In the genomic region with DNA sequence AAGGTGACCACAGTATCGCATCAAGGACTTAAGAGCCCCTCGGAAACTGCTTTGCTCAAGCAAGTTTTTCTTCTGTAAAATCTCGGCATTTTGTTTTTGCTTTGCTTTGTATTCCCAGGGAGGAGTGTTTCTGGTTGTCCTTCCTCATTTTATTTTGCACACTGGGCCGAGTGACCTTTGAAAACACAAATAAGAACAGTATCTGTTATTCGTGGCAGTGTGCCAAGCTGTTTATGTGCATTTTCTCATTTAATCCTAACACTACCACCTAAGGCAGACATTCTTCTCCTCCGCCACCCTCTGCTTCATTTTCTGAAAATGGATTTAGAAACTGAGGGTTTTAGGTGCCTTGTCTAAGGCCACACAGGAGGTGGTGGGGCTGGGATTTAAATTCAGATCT, we compare ENCODE assay signal across 19 cellular contexts.
A peak's percentile ranks its signal among the peaks of the same experiment; 100 is the strongest.
DNase-seq lines count a peak whose midpoint lies in the region; ATAC-seq and TF ChIP-seq lines count a peak whose summit lies in the region.
"Had no signal": no experiment of that assay in that cellular context is flagged by ENCODE, and none has a peak within 500 bp of the region (broad histone marks: within the 10 kb centered on the region; RNA-seq: fewer than 3 reads in every experiment).

No MANE protein-coding gene starts in this region.

- RAD21 ChIA-PET in HCT116 (lab: Charles Lee; ENCODE audit: low non-redundant PET in 1 of 2, low total read pairs in 2 of 2, uncharacterized antibody in 2 of 2, unreplicated experiment in 2 of 2) = no interaction called here

- no peaks in the 10 kb centered on the region for H3K79me2 ChIP-seq in HCT116 (ENCODE audit: insufficient read depth, low read length)

- DNase-seq in HCT116 (ENCODE audit: low read depth, low spot score) (no peak), WTC11 (ENCODE audit: low spot score) (no peak), left kidney (ENCODE audit: low read depth, low spot score) (peak; percentile 54), testis (no peak), mesenteric fat pad (ENCODE audit: low spot score) (no peak), NCI-H2029 (lab: John Stamatoyannopoulos, UW) (no peak)
- DNase-seq in stimulated activated naive CD8-positive, alpha-beta T cell treated with anti-CD3 and anti-CD28 coated beads, Interleukin-15, Interleukin-2, amounts not matched to agents 100 U/mL and 50 U/mL, for 24 hours = no peak
- DNase-seq: C1 segment of cervical spinal cord, DMS153, EL, KBM-7, NCI-H1092 treated with DMSO at 0.1 percent for 48 hours, NCI-H1694 treated with DMSO at 0.1 percent for 48 hours, NCI-H2171, NCI-H446 treated with DMSO at 0.1 percent for 48 hours, NCI-H748 treated with DMSO at 0.1 percent for 48 hours, SHP77 had no signal

- no peaks in the 10 kb centered on the region for H3K9me2 ChIP-seq in HCT116 (ENCODE audit: insufficient read depth)

- peaks cover 32 to 37% of the 10 kb centered on the region in 2 experiments; a peak in 3 of 4 replicates for H3K36me3 ChIP-seq in HCT116 (ENCODE audit: control insufficient read depth in 1 of 2, insufficient read depth in 2 of 2, low read length in 2 of 2)
- H3K36me3 ChIP-seq in testis (ENCODE audit: low read depth, missing control alignments) = no peaks in the 10 kb centered on the region

- no peak overlapping the region for H3K4me3 Mint-ChIP-seq in WTC11

- peak overlapping the region; percentile 43; the same call in 1 of the 2 replicates for H3K27ac Mint-ChIP-seq in WTC11

- no peaks in the 10 kb centered on the region for H3K36me3 Mint-ChIP-seq in WTC11

- no peaks in the 10 kb centered on the region for H3K27me3 Mint-ChIP-seq in WTC11 (ENCODE audit: low read depth)

- H2AFZ ChIP-seq in HCT116 (ENCODE audit: low read depth, low read length, poor library complexity, severe bottlenecking) = no peak overlapping the region

- H3K27ac ChIP-seq in HCT116 (ENCODE audit: low read depth, low read length) (no peak overlapping the region), testis (peak overlapping the region; percentile 4 to 23)

- TF ChIP-seq POLR2A in HCT116 (IDR thresholded peaks at IDR 0.05; ENCODE audit: borderline replicate concordance, extremely low read depth, insufficient read depth, insufficient read length) (no peak), testis (IDR thresholded peaks at IDR 0.05) (no peak)

- TF ChIP-seq RAD21 in HCT116 (IDR thresholded peaks at IDR 0.05; ENCODE audit: low read depth) = no peak

- no peaks in the 10 kb centered on the region for H3K9me3 Mint-ChIP-seq in WTC11

- TF ChIP-seq CTCF in HCT116 (IDR thresholded peaks at IDR 0.05 in 2 of 3, conservative IDR thresholded peaks at IDR 0.05 in 1 of 3; ENCODE audit: borderline replicate concordance in 1 of 3, insufficient read depth in 1 of 3, low read depth in 2 of 3, low read length in 2 of 3) (no peak), WTC11 (IDR thresholded peaks at IDR 0.05) (no peak), testis (IDR thresholded peaks at IDR 0.05) (no peak)

- H3K4me1 ChIP-seq in HCT116 (ENCODE audit: control insufficient read depth in 1 of 2, insufficient read depth in 2 of 2, low read length in 2 of 2) (no peaks in the 10 kb centered on the region), testis (no peaks in the 10 kb centered on the region)
- H3K4me1 ChIP-seq: HAP-1 had no signal

- ATAC-seq in HCT116 = no peak
- no peak for ATAC-seq in WTC11
- no peak for ATAC-seq in stimulated activated naive CD8-positive, alpha-beta T cell treated with anti-CD3 and anti-CD28 coated beads, Interleukin-15, Interleukin-2, amounts not matched to agents 100 U/mL and 50 U/mL, for 24 hours
- ATAC-seq: Panc1 had no signal

- H4K20me1 ChIP-seq in HCT116 (ENCODE audit: insufficient read depth) = 0 out of 2 replicates have a peak, but pooled peaks cover 5% of the 10 kb centered on the region

- no peaks in the 10 kb centered on the region for H3K9me3 ChIP-seq in HCT116 (ENCODE audit: control insufficient read depth in 1 of 2, insufficient read depth in 1 of 2, low read depth in 1 of 2, low read length in 2 of 2)
- H3K9me3 ChIP-seq in testis = no peaks in the 10 kb centered on the region
- H3K9me3 ChIP-seq: HAP-1 had no signal

- H3K27me3 ChIP-seq in HCT116 (ENCODE audit: insufficient read depth, low read length) (no peaks in the 10 kb centered on the region), testis (no peaks in the 10 kb centered on the region)

- WGBS in testis, 2 donors = 54 to 59% methylated on average over 6 of the region's 6 CpGs

- intact Hi-C loops in HCT116 (cut with micrococcal nuclease) = no loop called here
- intact Hi-C loops in testis (cut with DNase I; ENCODE audit: low total_unique reads) = no loop called here

- BruUV-seq in HCT116 (replicated peaks; lab: Mats Ljungman, UMichigan) = no TSS peak

- H3K4me3 ChIP-seq in HCT116 (replicated peaks in 1 of 2; ENCODE audit: low read depth in 1 of 2, low read length in 2 of 2) (no peak overlapping the region), testis (no peak overlapping the region)
- H3K4me3 ChIP-seq: HAP-1 had no signal

- no peak overlapping the region for H3K9ac ChIP-seq in HCT116 (ENCODE audit: low read length)

- POLR2A ChIA-PET in HCT116 (lab: Charles Lee) = no interaction called here
- POLR2A ChIA-PET in WTC11 (lab: Charles Lee) = no interaction called here

- CTCF ChIA-PET in HCT116 (lab: Charles Lee) (no interaction called here), WTC11 (lab: Charles Lee) (no interaction called here)

- peaks cover 66% of the 10 kb centered on the region for H3K4me1 Mint-ChIP-seq in WTC11

- no peak overlapping the region for H3K4me2 ChIP-seq in HCT116 (ENCODE audit: low read length)

TF ChIP-seq in HCT116, 20 proteins besides CTCF, POLR2A, EP300 and RAD21:
- TF ChIP-seq EZH2phosphoT487 (IDR thresholded peaks at IDR 0.05; ENCODE audit: borderline replicate concordance) (no peak), POLR2AphosphoS5 (IDR thresholded peaks at IDR 0.05; ENCODE audit: low read depth, low read length) (0 out of 2 replicates have a peak, but pooled peaks have one; percentile 6)

TF ChIP-seq in WTC11, 78 proteins besides CTCF, POLR2A, EP300 and RAD21 (continues in another document):
- no peak for TF ChIP-seq ZMAT4 (CRISPR knock-in tag; IDR thresholded peaks at IDR 0.05)
- TF ChIP-seq CBFB (CRISPR knock-in tag; IDR thresholded peaks at IDR 0.05; ENCODE audit: low read depth) = no peak
- TF ChIP-seq NFE2L1 (CRISPR knock-in tag; IDR thresholded peaks at IDR 0.05) = no peak
- no peak for TF ChIP-seq AR (CRISPR knock-in tag; IDR thresholded peaks at IDR 0.05)
- no peak for TF ChIP-seq ZNF425 (CRISPR knock-in tag; conservative IDR thresholded peaks at IDR 0.05)
- TF ChIP-seq NR2C2 (CRISPR knock-in tag; IDR thresholded peaks at IDR 0.05) = no peak
- no peak for TF ChIP-seq RORB (CRISPR knock-in tag; IDR thresholded peaks at IDR 0.05)
